Comparison of ENCODE assay signal across 8 cellular contexts in genomic region chr10:73166972-73167371, GRCh38. TPM values are rescaled to one million over a fixed set of nuclear protein-coding genes. Genes with fewer than 3 reads are reported as not detected.
DNase-seq lines count a peak whose midpoint lies in the region; ATAC-seq and TF ChIP-seq lines count a peak whose summit lies in the region.

No MANE protein-coding gene starts in this region.

- 83% methylated on average over 2 of the region's 2 CpGs for WGBS in HUES64

- H3K27ac ChIP-seq in ACC112 (ENCODE audit: low read depth, low read length): peak overlapping the region; percentile 86
- H3K27ac ChIP-seq in HUES64 (ENCODE audit: low read depth, low read length): no peak overlapping the region
- peak overlapping the region; percentile 95 for H3K27ac ChIP-seq in naive thymus-derived CD4-positive, alpha-beta T cell (ENCODE audit: low read depth, low read length)

- H3K79me2 ChIP-seq in ACC112 (ENCODE audit: control insufficient read depth, insufficient read depth, low read length, unreplicated experiment): peaks cover 64% of the 10 kb centered on the region

- CTCF ChIA-PET in naive thymus-derived CD4-positive, alpha-beta T cell (lab: Charles Lee): no interaction called here

- intact Hi-C loops in naive thymus-derived CD4-positive, alpha-beta T cell (cut with micrococcal nuclease): loop anchor here (5.0 kb wide), 2 partner anchors 330 to 460 kb away; partner anchors contain the start of gene PPP3CB (in 1 of the 2)

- no peaks in the 10 kb centered on the region for H3K27me3 Mint-ChIP-seq in naive thymus-derived CD4-positive, alpha-beta T cell

- peak overlapping the region; percentile 86 for H3K4me3 ChIP-seq in ACC112 (ENCODE audit: low read depth, low read length)
- H3K4me3 ChIP-seq in HUES64 (ENCODE audit: low read length): peak overlapping the region; percentile 95
- H3K4me3 ChIP-seq in cardiac fibroblast (replicated peaks in 1 of 2; ENCODE audit: low read depth in 2 of 2, low read length in 2 of 2): peak overlapping the region; percentile 76 to 82
- H3K4me3 ChIP-seq in naive thymus-derived CD4-positive, alpha-beta T cell (ENCODE audit: low read length): peak overlapping the region; percentile 97

- peaks cover 9% of the 10 kb centered on the region for H3K36me3 ChIP-seq in ACC112 (ENCODE audit: insufficient read depth, low read length)
- H3K36me3 ChIP-seq in HUES64 (ENCODE audit: insufficient read depth, low read length): peaks cover 26% of the 10 kb centered on the region
- peaks cover 5 to 16% (median 6%) of the 10 kb centered on the region in 3 experiments for H3K36me3 ChIP-seq in naive thymus-derived CD4-positive, alpha-beta T cell (ENCODE audit: control insufficient read depth in 2 of 3, insufficient read depth in 3 of 3, low read length in 3 of 3)

- H2AFZ ChIP-seq in ACC112 (ENCODE audit: low read length, unreplicated experiment): no peak overlapping the region

- POLR2A ChIA-PET in naive thymus-derived CD4-positive, alpha-beta T cell (lab: Charles Lee): interaction anchor here (0.6 to 3.2 kb wide), 3 partner anchors 11 to 71 kb away, joined by 4 to 17 read pairs (median 6); partner anchors contain the start of gene P4HA1

- H3K4me1 ChIP-seq in ACC112 (ENCODE audit: control insufficient read depth, insufficient read depth, low read length, unreplicated experiment) (peaks cover 19% of the 10 kb centered on the region), HUES64 (ENCODE audit: insufficient read depth, low read length) (0 out of 2 replicates have a peak, but pooled peaks cover 4% of the 10 kb centered on the region)
- peaks cover 33 to 38% of the 10 kb centered on the region in 2 donors for H3K4me1 ChIP-seq in naive thymus-derived CD4-positive, alpha-beta T cell (ENCODE audit: control insufficient read depth in 2 of 2, insufficient read depth in 2 of 2, low read length in 2 of 2)

- H3K9me3 Mint-ChIP-seq in naive thymus-derived CD4-positive, alpha-beta T cell: no peaks in the 10 kb centered on the region

- H3K36me3 Mint-ChIP-seq in naive thymus-derived CD4-positive, alpha-beta T cell: peaks cover 0 to 17% (median 8%) of the 10 kb centered on the region in 5 donors

- no peak for TF ChIP-seq CTCF in cardiac fibroblast (IDR thresholded peaks at IDR 0.05; ENCODE audit: low read depth, low read length)

- ATAC-seq in naive thymus-derived CD4-positive, alpha-beta T cell: no peak
- ATAC-seq in GM19397 (IDR thresholded peaks at IDR 0.05; ENCODE audit: unreplicated experiment) (no peak), HG03460 (IDR thresholded peaks at IDR 0.05; ENCODE audit: unreplicated experiment) (no peak)

- DNase-seq in cardiac fibroblast (ENCODE audit: low read depth in 2 of 2) (no peak), putamen (ENCODE audit: low spot score) (no peak), AG08396 (ENCODE audit: low spot score) (no peak)
- DNase-seq in naive thymus-derived CD4-positive, alpha-beta T cell: no peak

- peak overlapping the region; percentile 92; the same call in 1 of the 2 replicates for H3K9ac ChIP-seq in HUES64 (ENCODE audit: low read depth, low read length)

- H3K27ac Mint-ChIP-seq in naive thymus-derived CD4-positive, alpha-beta T cell: peak overlapping the region; percentile 98 to 100 (median 99)

- H3K27me3 ChIP-seq in ACC112 (ENCODE audit: insufficient read depth, low read length) (no peaks in the 10 kb centered on the region), HUES64 (ENCODE audit: insufficient read depth, low read length) (no peaks in the 10 kb centered on the region)
- no peaks in the 10 kb centered on the region for H3K27me3 ChIP-seq in naive thymus-derived CD4-positive, alpha-beta T cell (ENCODE audit: control insufficient read depth in 2 of 2, insufficient read depth in 2 of 2, low read length in 2 of 2)

- H3K4me3 Mint-ChIP-seq in naive thymus-derived CD4-positive, alpha-beta T cell: peak overlapping the region; percentile 92 to 100 (median 100)

- H3K9me3 ChIP-seq in HUES64 (ENCODE audit: insufficient read depth, low read depth, low read length): no peaks in the 10 kb centered on the region
- no peaks in the 10 kb centered on the region for H3K9me3 ChIP-seq in naive thymus-derived CD4-positive, alpha-beta T cell (ENCODE audit: control insufficient read depth in 2 of 3, low read length in 3 of 3)

- peaks cover 39 to 61% (median 53%) of the 10 kb centered on the region in 7 donors for H3K4me1 Mint-ChIP-seq in naive thymus-derived CD4-positive, alpha-beta T cell

RNA-seq across cellular contexts. Expression of gene ECD, which starts 0.8 kb away (rescaled TPM):
- 36.9 TPM for polyA plus RNA-seq in HUES64 (2013, experiment 1 of 2)
- 36.5 TPM for polyA plus RNA-seq in HUES64 (2013, experiment 2 of 2)
- 10 to 100 TPM; 30.2 to 42.7 (median 33.1) TPM for total RNA-seq in naive thymus-derived CD4-positive, alpha-beta T cell
- polyA plus RNA-seq in naive thymus-derived CD4-positive, alpha-beta T cell: 10 to 100 TPM; 31.9 to 33.1 TPM

RNA-seq across cellular contexts. Expression of gene FAM149B1, which starts 0.9 kb away (rescaled TPM):
- 13.4 TPM for polyA plus RNA-seq in HUES64 (2013, experiment 1 of 2)
- 20.5 TPM for polyA plus RNA-seq in HUES64 (2013, experiment 2 of 2)
- 10 to 100 TPM; 13.7 to 21.0 (median 16.3) TPM for total RNA-seq in naive thymus-derived CD4-positive, alpha-beta T cell
- 1 to 10 TPM; 4.6 to 5.1 TPM for polyA plus RNA-seq in naive thymus-derived CD4-positive, alpha-beta T cell

RNA-seq across cellular contexts. Expression of gene NUDT13, which starts 56.7 kb away (rescaled TPM):
- 1.2 TPM for polyA plus RNA-seq in HUES64 (2013, experiment 1 of 2)
- 1.3 TPM for polyA plus RNA-seq in HUES64 (2013, experiment 2 of 2)
- 1 to 10 TPM; 1.2 to 3.5 (median 1.5) TPM for total RNA-seq in naive thymus-derived CD4-positive, alpha-beta T cell
- 1 to 10 TPM; 1.3 to 1.5 TPM for polyA plus RNA-seq in naive thymus-derived CD4-positive, alpha-beta T cell
